ENCODE assay signal across 23 cellular contexts in the genomic region with DNA sequence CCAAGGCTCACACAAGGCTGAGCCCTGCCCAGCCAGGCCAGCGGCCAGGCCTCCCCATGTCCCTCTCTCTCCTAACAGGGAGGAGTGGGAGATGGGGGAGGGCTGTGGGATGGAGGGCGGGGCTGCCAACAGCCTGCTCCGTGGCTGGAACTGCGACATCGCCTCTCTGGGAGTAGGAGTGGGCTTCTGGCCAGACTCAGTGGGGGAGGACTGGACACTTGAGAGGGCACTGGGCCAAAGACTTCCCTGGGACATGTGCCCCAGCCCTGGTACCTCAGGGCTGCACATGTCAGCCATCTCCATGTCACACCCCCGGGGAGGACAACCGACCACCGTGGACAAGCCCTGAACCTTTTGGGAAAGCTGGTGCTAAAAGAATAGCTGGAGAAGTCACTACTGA. TPM values are rescaled to one million over a fixed set of nuclear protein-coding genes. Genes with fewer than 3 reads are reported as not detected.
A peak's percentile ranks its signal among the peaks of the same experiment; 100 is the strongest.
DNase-seq lines count a peak whose midpoint lies in the region; ATAC-seq, FAIRE-seq and TF ChIP-seq lines count a peak whose summit lies in the region.
"Had no signal": no experiment of that assay in that cellular context is flagged by ENCODE, and none has a peak within 500 bp of the region (broad histone marks: within the 10 kb centered on the region; RNA-seq: fewer than 3 reads in every experiment).

No MANE protein-coding gene starts in this region.

- POLR2A ChIA-PET in HepG2 (lab: Yijun Ruan, JAX), result no interaction called here

- FAIRE-seq in HepG2 (lab: Jason Lieb, UNC), result no peak
- FAIRE-seq in pancreas (lab: Jason Lieb, UNC), result no peak
- FAIRE-seq: A204.1, GM12878, H1, HTR-8/SVneo had no signal

- no peak overlapping the region for H3K27ac Mint-ChIP-seq in activated T-cell treated with anti-CD3 and anti-CD28 coated beads, Interleukin-2, amount 50 U/mL, for 24 hours
- H3K27ac Mint-ChIP-seq: CD4-positive, CD25-positive, alpha-beta regulatory T cell; CD8-positive, alpha-beta memory T cell; IgD-negative memory B cell had no signal

- H3K27me3 ChIP-seq in heart right ventricle, result no peaks in the 10 kb centered on the region
- H3K27me3 ChIP-seq in WERI-Rb-1 (ENCODE audit: insufficient read depth, low read depth, severe bottlenecking), result no peaks in the 10 kb centered on the region
- no peaks in the 10 kb centered on the region; a peak in 1 of 5 replicates for H3K27me3 ChIP-seq in HepG2 (ENCODE audit: control insufficient read depth in 1 of 2, insufficient read depth in 2 of 2, low read length in 2 of 2)
- H3K27me3 ChIP-seq in thyroid gland, result no peaks in the 10 kb centered on the region
- H3K27me3 ChIP-seq in pancreas, result no peaks in the 10 kb centered on the region
- H3K27me3 ChIP-seq: BE2C had no signal

- ATAC-seq in heart right ventricle (peak in 2 of 8 donors; percentile 29 to 34), HepG2 (no peak), pancreas (no peak)
- ATAC-seq: GM12878 had no signal

- H3K4me3 ChIP-seq in heart right ventricle (no peak overlapping the region), WERI-Rb-1 (ENCODE audit: low read depth, low read length) (no peak overlapping the region), HepG2 (replicated peaks in 1 of 3; ENCODE audit: insufficient read depth in 1 of 3, low read depth in 2 of 3, low read length in 3 of 3) (no peak overlapping the region), thyroid gland (replicated peaks in 1 of 3) (no peak overlapping the region), pancreas (no peak overlapping the region)
- H3K4me3 ChIP-seq: GM12878, HAP-1 had no signal

- no peak overlapping the region for H3K4me2 ChIP-seq in HepG2 (ENCODE audit: low read depth, low read length)

- intact Hi-C loops in heart right ventricle (cut with DNase I) (loop anchor here in 2 of 10 donors (2.0 to 10.0 kb wide), 2 partner anchors 29 to 885 kb away; no protein-coding TSS in a partner anchor), cardiac septum (cut with DNase I) (no loop called here), HepG2 (cut with micrococcal nuclease; ENCODE audit: unreplicated experiment) (no loop called here), thyroid gland (cut with DNase I) (no loop called here), pancreas (cut with DNase I) (no loop called here)

- TF ChIP-seq EP300 in HepG2 (IDR thresholded peaks at IDR 0.05; ENCODE audit: low read depth in 2 of 2, low read length in 2 of 2) (no peak), HepG2 (CRISPR knock-in tag; IDR thresholded peaks at IDR 0.05; ENCODE audit: borderline replicate concordance) (no peak)

- no peaks in the 10 kb centered on the region for H4K20me1 ChIP-seq in HepG2 (ENCODE audit: insufficient read depth, low read length)

- no peaks in the 10 kb centered on the region for H3K9me3 ChIP-seq in heart right ventricle
- H3K9me3 ChIP-seq in WERI-Rb-1 (ENCODE audit: severe bottlenecking), result no peaks in the 10 kb centered on the region
- no peaks in the 10 kb centered on the region for H3K9me3 ChIP-seq in HepG2 (ENCODE audit: low read length)
- H3K9me3 ChIP-seq in thyroid gland, result no peaks in the 10 kb centered on the region
- H3K9me3 ChIP-seq in pancreas, result no peaks in the 10 kb centered on the region
- H3K9me3 ChIP-seq: BE2C, HAP-1 had no signal

- no peaks in the 10 kb centered on the region for H3K36me3 Mint-ChIP-seq in activated T-cell treated with anti-CD3 and anti-CD28 coated beads, Interleukin-2, amount 50 U/mL, for 24 hours (ENCODE audit: low read depth)
- H3K36me3 Mint-ChIP-seq: CD4-positive, CD25-positive, alpha-beta regulatory T cell; CD8-positive, alpha-beta memory T cell had no signal

- no peaks in the 10 kb centered on the region for H3K9me3 Mint-ChIP-seq in activated T-cell treated with anti-CD3 and anti-CD28 coated beads, Interleukin-2, amount 50 U/mL, for 24 hours
- H3K9me3 Mint-ChIP-seq: CD4-positive, CD25-positive, alpha-beta regulatory T cell; CD8-positive, alpha-beta memory T cell; IgD-negative memory B cell had no signal

- H3K79me2 ChIP-seq in HepG2 (ENCODE audit: insufficient read depth, low read length), result no peaks in the 10 kb centered on the region

- H3K36me3 ChIP-seq in heart right ventricle, result no peaks in the 10 kb centered on the region
- H3K36me3 ChIP-seq in WERI-Rb-1, result peaks cover 25% of the 10 kb centered on the region
- H3K36me3 ChIP-seq in HepG2 (replicated peaks in 1 of 2; ENCODE audit: control insufficient read depth in 1 of 2, insufficient read depth in 2 of 2, low read length in 2 of 2), result no peaks in the 10 kb centered on the region
- no peaks in the 10 kb centered on the region for H3K36me3 ChIP-seq in thyroid gland
- H3K36me3 ChIP-seq in pancreas, result no peaks in the 10 kb centered on the region
- H3K36me3 ChIP-seq: BE2C, HAP-1 had no signal

- TF ChIP-seq RAD21 in HepG2 (CRISPR knock-in tag; IDR thresholded peaks at IDR 0.05), result no peak

- H3K4me1 Mint-ChIP-seq in activated T-cell treated with anti-CD3 and anti-CD28 coated beads, Interleukin-2, amount 50 U/mL, for 24 hours (ENCODE audit: low read depth), result no peaks in the 10 kb centered on the region
- H3K4me1 Mint-ChIP-seq: CD4-positive, CD25-positive, alpha-beta regulatory T cell; CD8-positive, alpha-beta memory T cell; IgD-negative memory B cell had no signal

- CTCF ChIA-PET in HepG2 (lab: Yijun Ruan, JAX; ENCODE audit: low intra/inter-chr PET ratio, low total read pairs), result no interaction called here

- no peak overlapping the region for H3K4me3 Mint-ChIP-seq in activated T-cell treated with anti-CD3 and anti-CD28 coated beads, Interleukin-2, amount 50 U/mL, for 24 hours
- H3K4me3 Mint-ChIP-seq: CD4-positive, CD25-positive, alpha-beta regulatory T cell; CD8-positive, alpha-beta memory T cell; IgD-negative memory B cell had no signal

- in situ Hi-C loops in HepG2 (cut with HindIII; ENCODE audit: extremely low pct_ligation_motif_present, low pct_unique_long_range_greater_than_20kb), result no loop called here

- no peak overlapping the region for H3K9ac ChIP-seq in HepG2 (ENCODE audit: insufficient read depth, low read depth, low read length)

- TF ChIP-seq POLR2A in HepG2 (IDR thresholded peaks at IDR 0.05; ENCODE audit: insufficient read depth in 1 of 2, low read depth in 2 of 2, low read length in 2 of 2), result no peak
- TF ChIP-seq POLR2A in thyroid gland (IDR thresholded peaks at IDR 0.05), result no peak

- DNase-seq in heart right ventricle, result peak; percentile 18 to 23
- no peak for DNase-seq in cardiac septum (ENCODE audit: low spot score)
- DNase-seq in WERI-Rb-1, result no peak
- no peak for DNase-seq in HepG2 (ENCODE audit: low spot score)
- peak; percentile 68 to 78 for DNase-seq in thyroid gland
- no peak for DNase-seq in activated T-cell treated with anti-CD3 and anti-CD28 coated beads, Interleukin-2, amount 50 U/mL, for 24 hours
- no peak for DNase-seq in pancreas
- DNase-seq: ACHN; BE2C; C1 segment of cervical spinal cord; CD4-positive, CD25-positive, alpha-beta regulatory T cell; CD8-positive, alpha-beta memory T cell; COR-L47; DMS 273 treated with DMSO at 0.1 percent for 48 hours; DMS53; DND-41; EL had no signal

- H2AFZ ChIP-seq in HepG2 (ENCODE audit: low read length), result no peak overlapping the region

- no TSS peak for BruUV-seq in HepG2 (replicated peaks; lab: Mats Ljungman, UMichigan)

- TF ChIP-seq CTCF in heart right ventricle (IDR thresholded peaks at IDR 0.05), result no peak
- no peak for TF ChIP-seq CTCF in WERI-Rb-1 (IDR thresholded peaks at IDR 0.05; ENCODE audit: low read depth, low read length)
- no peak for TF ChIP-seq CTCF in HepG2 (CRISPR knock-in tag; IDR thresholded peaks at IDR 0.05)
- no peak for TF ChIP-seq CTCF in thyroid gland (IDR thresholded peaks at IDR 0.05)
- no peak for TF ChIP-seq CTCF in pancreas (IDR thresholded peaks at IDR 0.05)

- 25 to 39% methylated on average over 8 of the region's 8 CpGs for WGBS in heart right ventricle, 2 donors
- 15% methylated on average over 8 of the region's 8 CpGs for WGBS in HepG2 (ENCODE audit: low lambda C conversion rate)
- 25 to 36% methylated on average over 8 of the region's 8 CpGs for WGBS in thyroid gland, 2 donors
- WGBS in pancreas, 2 donors, result 59 to 69% methylated on average over 8 of the region's 8 CpGs

- no peaks in the 10 kb centered on the region for H3K27me3 Mint-ChIP-seq in activated T-cell treated with anti-CD3 and anti-CD28 coated beads, Interleukin-2, amount 50 U/mL, for 24 hours
- H3K27me3 Mint-ChIP-seq: CD4-positive, CD25-positive, alpha-beta regulatory T cell; IgD-negative memory B cell had no signal

- H3K27ac ChIP-seq in heart right ventricle (no peak overlapping the region), WERI-Rb-1 (peak overlapping the region; percentile 1; the same call in 1 of the 2 replicates), HepG2 (ENCODE audit: extremely low read length, insufficient read depth, low read length) (no peak overlapping the region), thyroid gland (no peak overlapping the region), pancreas (no peak overlapping the region)

- H3K4me1 ChIP-seq in heart right ventricle (peaks cover 0 to 11% (median 5%) of the 10 kb centered on the region in 9 donors), HepG2 (ENCODE audit: insufficient read depth, low read length) (no peaks in the 10 kb centered on the region), thyroid gland (peaks cover 0 to 6% of the 10 kb centered on the region in 2 donors), pancreas (no peaks in the 10 kb centered on the region)
- H3K4me1 ChIP-seq: BE2C, HAP-1 had no signal

RNA-seq across cellular contexts. Expression of a gene that starts 40.7 kb away (rescaled TPM):
- total RNA-seq in heart right ventricle (under 1 TPM in 8 of 10 donors, not detected in 2; 0.04 to 0.76 (median 0.10) TPM), cardiac septum (0.05 TPM), HepG2 (2016; rRNA removed; fragmentation: Illumina TruSeq; extraction: Trizol) (not detected in 2 replicates), thyroid gland (under 1 TPM in 1 of 4 donors, not detected in 3; 0.29 TPM), pancreas (under 1 TPM in 5 of 6 donors, not detected in 1; 0.03 to 0.13 (median 0.06) TPM)
- polyA plus RNA-seq in heart right ventricle (under 1 TPM; 0.01 to 0.07 TPM), HepG2 (2011; rRNA removed) (not detected in 2 replicates), pancreas (under 1 TPM; 0.04 to 0.09 TPM)
- not detected in 2 replicates for total RNA-seq in HepG2 (2016; cell fraction: cytosol; rRNA removed; fragmentation: Illumina TruSeq; extraction: Trizol; ENCODE audit: low read depth)
- total RNA-seq in HepG2 (2016; cell fraction: insoluble cytoplasmic fraction; rRNA removed; fragmentation: Illumina TruSeq; extraction: Trizol), result not detected in 2 replicates
- not detected in 2 replicates for total RNA-seq in HepG2 (2016; cell fraction: membrane; rRNA removed; fragmentation: Illumina TruSeq; extraction: Trizol)
- not detected in 2 replicates for total RNA-seq in HepG2 (2016; cell fraction: nucleus; rRNA removed; fragmentation: Illumina TruSeq; extraction: Trizol)
- polyA plus RNA-seq in HepG2 (2011; cell fraction: cytosol; rRNA removed), result not detected in 2 replicates
- not detected in 2 replicates for polyA plus RNA-seq in HepG2 (2011; cell fraction: nucleus; rRNA removed)
- polyA plus RNA-seq in HepG2 (2012), result 0.08 and 0.21 TPM in 2 replicates
- polyA plus RNA-seq in HepG2 (2016; cell fraction: cytosol; fragmentation: Illumina TruSeq; extraction: Trizol; ENCODE audit: low read depth), result not detected in 2 replicates
- not detected in 2 replicates for polyA plus RNA-seq in HepG2 (2016; cell fraction: insoluble cytoplasmic fraction; fragmentation: Illumina TruSeq; extraction: Trizol; ENCODE audit: low read depth)
- not detected in 2 replicates for polyA plus RNA-seq in HepG2 (2016; cell fraction: membrane; fragmentation: Illumina TruSeq; extraction: Trizol; ENCODE audit: low read depth)
- polyA plus RNA-seq in HepG2 (2016; cell fraction: nucleus; fragmentation: Illumina TruSeq; extraction: Trizol; ENCODE audit: insufficient read depth, low read depth), result not detected in 2 replicates
- not detected in 2 replicates for polyA minus RNA-seq in HepG2 (2011; rRNA and poly(A)+ RNA removed; ENCODE audit: low replicate concordance)
- polyA minus RNA-seq in HepG2 (2011; cell fraction: cytosol; rRNA and poly(A)+ RNA removed), result not detected in 2 replicates
- polyA minus RNA-seq in HepG2 (2011; cell fraction: nucleus; rRNA and poly(A)+ RNA removed), result not detected in 2 replicates

Comparison
In these comparisons a context has a peak if more than half of its experiments do, and no peak if none do; other contexts are left out.
1. DNase-seq: peak in heart right ventricle (2 of 2) and thyroid gland (2 of 2); none in cardiac septum (single experiment), WERI-Rb-1 (single experiment), HepG2 (single experiment), activated T-cell treated with anti-CD3 and anti-CD28 coated beads, Interleukin-2, amount 50 U/mL, for 24 hours (single experiment) and pancreas (0 of 6).